ENCODE assay signal across 14 cellular contexts in genomic region chr4:6561173-6561516, GRCh38.
"Had no signal": no experiment of that assay in that cellular context is flagged by ENCODE, and none has a peak within 500 bp of the region (broad histone marks: within the 10 kb centered on the region; RNA-seq: fewer than 3 reads in every experiment).

No MANE protein-coding gene starts in this region.

- H3K4me3 Mint-ChIP-seq: activated CD4-positive, alpha-beta memory T cell treated with anti-CD3 and anti-CD28 coated beads for 36 hours; stimulated activated naive B cell treated with anti-CD40 and anti-IgM and Interleukin-4, amounts not matched to agents 10 μg/mL and 1 μg/mL and 100 μg/mL, for 72 hours had no signal

- H3K36me3 ChIP-seq: lower lobe of right lung, neutrophil, right atrium auricular region, transverse colon had no signal

- DNase-seq: activated CD4-positive, alpha-beta memory T cell treated with anti-CD3 and anti-CD28 coated beads for 36 hours; activated CD8-positive, alpha-beta memory T cell treated with anti-CD3 and anti-CD28 coated beads, Interleukin-2, amount 50 U/mL, for 48 hours; body of pancreas; dermis blood vessel endothelial cell; glutamatergic neuron; lower lobe of right lung; naive B cell; stimulated activated CD4-positive, alpha-beta T cell treated with anti-CD3 and anti-CD28 coated beads, Interleukin-1b, Interleukin-23, amount 100 ng/mL, for 48 hours; stimulated activated naive B cell treated with anti-CD40 and anti-IgM and Interleukin-4, amounts not matched to agents 10 μg/mL and 1 μg/mL and 100 μg/mL, for 72 hours; substantia nigra; SW 1271; transverse colon had no signal

- H3K36me3 Mint-ChIP-seq: activated CD4-positive, alpha-beta memory T cell treated with anti-CD3 and anti-CD28 coated beads for 36 hours; naive B cell had no signal

- H3K4me3 ChIP-seq: body of pancreas, lower lobe of right lung, right atrium auricular region, transverse colon had no signal

- ATAC-seq: body of pancreas; lower lobe of right lung; stimulated activated naive B cell treated with anti-CD40 and anti-IgM and Interleukin-4, amounts not matched to agents 10 μg/mL and 1 μg/mL and 100 μg/mL, for 72 hours had no signal

- H3K27ac ChIP-seq: body of pancreas, lower lobe of right lung, neutrophil, right atrium auricular region, transverse colon had no signal

- H3K9me3 ChIP-seq: body of pancreas, lower lobe of right lung, neutrophil, right atrium auricular region, transverse colon had no signal

- H3K27ac Mint-ChIP-seq: activated CD4-positive, alpha-beta memory T cell treated with anti-CD3 and anti-CD28 coated beads for 36 hours; naive B cell; stimulated activated naive B cell treated with anti-CD40 and anti-IgM and Interleukin-4, amounts not matched to agents 10 μg/mL and 1 μg/mL and 100 μg/mL, for 72 hours had no signal
